In the genomic region with DNA sequence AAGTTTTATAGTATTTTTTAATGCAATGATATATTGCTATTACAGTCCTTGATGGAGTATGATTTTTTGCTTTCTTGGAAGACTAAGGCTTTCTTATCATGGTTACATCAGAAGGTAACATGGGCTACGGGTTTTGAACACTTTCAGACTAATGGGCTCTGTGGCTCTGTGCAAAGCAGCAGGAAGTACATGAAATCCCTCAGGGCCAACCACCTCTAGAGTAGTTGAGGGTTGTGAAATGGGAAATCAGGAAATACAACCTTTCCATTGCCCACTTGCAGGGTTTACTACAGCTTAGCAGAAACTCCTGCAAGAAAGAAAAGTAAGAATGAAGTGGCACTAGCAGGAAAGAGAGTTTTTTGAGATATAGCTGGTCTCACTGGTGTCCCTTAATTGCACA, we compare ENCODE assay signal across 21 cellular contexts.
DNase-seq lines count a peak whose midpoint lies in the region; ATAC-seq, FAIRE-seq and TF ChIP-seq lines count a peak whose summit lies in the region.
"Had no signal": no experiment of that assay in that cellular context is flagged by ENCODE, and none has a peak within 500 bp of the region (broad histone marks: within the 10 kb centered on the region; RNA-seq: fewer than 3 reads in every experiment).

No MANE protein-coding gene starts in this region.

- no peak overlapping the region for H3K9ac ChIP-seq in BLaER1 treated with 17β-estradiol and CSF1 and Interleukin-3, amounts not matched to agents 10 nM and 100 nM

- WGBS in esophagus muscularis mucosa = 85% methylated on average over 1 of the region's 1 CpG

- TF ChIP-seq POLR2A in esophagus muscularis mucosa (IDR thresholded peaks at IDR 0.05; ENCODE audit: low read depth) = no peak

- ATAC-seq in GM18520 (IDR thresholded peaks at IDR 0.05; ENCODE audit: unreplicated experiment) = no peak
- ATAC-seq: A549, GM12878, GM23338, SK-N-SH treated with all-trans-retinoic acid at 6 μM for 48 hours had no signal

- no peaks in the 10 kb centered on the region for H4K20me1 ChIP-seq in BLaER1 treated with 17β-estradiol and CSF1 and Interleukin-3, amounts not matched to agents 10 nM and 100 nM

- H3K9me3 ChIP-seq in BLaER1 treated with 17β-estradiol and CSF1 and Interleukin-3, amounts not matched to agents 10 nM and 100 nM (replicated peaks in 1 of 11) = peaks cover 0 to 13% (median 8%) of the 10 kb centered on the region in 11 experiments; a peak in 11 of 22 replicates
- no peaks in the 10 kb centered on the region for H3K9me3 ChIP-seq in esophagus muscularis mucosa

- H3K27me3 ChIP-seq in BLaER1 treated with 17β-estradiol and CSF1 and Interleukin-3, amounts not matched to agents 10 nM and 100 nM = no peaks in the 10 kb centered on the region
- no peaks in the 10 kb centered on the region for H3K27me3 ChIP-seq in esophagus muscularis mucosa

- no peak for FAIRE-seq in RCC 7860 (lab: Jason Lieb, UNC)
- FAIRE-seq: A549, GM12878, HTR-8/SVneo had no signal

- peaks cover 0 to 10% (median 7%) of the 10 kb centered on the region in 10 experiments; a peak in 9 of 20 replicates for H3K4me1 ChIP-seq in BLaER1 treated with 17β-estradiol and CSF1 and Interleukin-3, amounts not matched to agents 10 nM and 100 nM
- H3K4me1 ChIP-seq in esophagus muscularis mucosa = peaks cover 0 to 21% (median 14%) of the 10 kb centered on the region in 4 donors
- H3K4me1 ChIP-seq: A549 had no signal

- intact Hi-C loops in esophagus muscularis mucosa (cut with DNase I) = no loop called here

- no peaks in the 10 kb centered on the region for H3K36me3 ChIP-seq in BLaER1 treated with 17β-estradiol and CSF1 and Interleukin-3, amounts not matched to agents 10 nM and 100 nM
- H3K36me3 ChIP-seq in esophagus muscularis mucosa = no peaks in the 10 kb centered on the region

- no peak for TF ChIP-seq EP300 in esophagus muscularis mucosa (IDR thresholded peaks at IDR 0.05)

- H3K27ac ChIP-seq in BLaER1 treated with 17β-estradiol and CSF1 and Interleukin-3, amounts not matched to agents 10 nM and 100 nM = no peak overlapping the region
- no peak overlapping the region for H3K27ac ChIP-seq in esophagus muscularis mucosa (replicated peaks in 1 of 4)
- H3K27ac ChIP-seq: A549 had no signal

- peak overlapping the region in 8 of 11 experiments; percentile 6 to 55 (median 22); a peak in 7 of 22 replicates for H3K4me2 ChIP-seq in BLaER1 treated with 17β-estradiol and CSF1 and Interleukin-3, amounts not matched to agents 10 nM and 100 nM
- H3K4me2 ChIP-seq: A549, GM23338 had no signal

- H3K4me3 ChIP-seq in BLaER1 treated with 17β-estradiol and CSF1 and Interleukin-3, amounts not matched to agents 10 nM and 100 nM = no peak overlapping the region
- no peak overlapping the region for H3K4me3 ChIP-seq in epithelial cell of esophagus (ENCODE audit: low read length)
- no peak overlapping the region for H3K4me3 ChIP-seq in esophagus muscularis mucosa
- H3K4me3 ChIP-seq: A549, GM12878, GM23338 had no signal

- DNase-seq in Kasumi-1 (lab: John Stamatoyannopoulos, UW) (peak; percentile 70 to 76), NOMO-1 treated with DMSO at 0.1 percent for 48 hours (lab: John Stamatoyannopoulos, UW; ENCODE audit: unreplicated experiment) (peak; percentile 43), epithelial cell of esophagus (ENCODE audit: low read depth) (peak; percentile 33), esophagus muscularis mucosa (ENCODE audit: extremely low spot score) (no peak), RCC 7860 (ENCODE audit: low spot score) (no peak)
- DNase-seq: DMS53; H9; KG1; NCI-H2029; NCI-H446 treated with DMSO at 0.1 percent for 48 hours; NCI-H526; NCI-H82; NK-92 treated with Interleukin-12 subunit alpha and Interleukin-12 subunit beta, amount 100 ng/mL, for 24 hours; T-helper 1 cell had no signal

- TF ChIP-seq CTCF in epithelial cell of esophagus (IDR thresholded peaks at IDR 0.05; ENCODE audit: insufficient read depth, low read depth, low read length, missing control alignments) = no peak
- TF ChIP-seq CTCF in esophagus muscularis mucosa (IDR thresholded peaks at IDR 0.05) = no peak

Comparison
In these comparisons a context has a peak if more than half of its experiments do, and no peak if none do; other contexts are left out.
1. DNase-seq: peak in Kasumi-1 (2 of 2), NOMO-1 treated with DMSO at 0.1 percent for 48 hours (single experiment) and epithelial cell of esophagus (single experiment); none in esophagus muscularis mucosa (single experiment) and RCC 7860 (single experiment).